Comparison of ENCODE assay signal across 1 cellular context in the genomic region with DNA sequence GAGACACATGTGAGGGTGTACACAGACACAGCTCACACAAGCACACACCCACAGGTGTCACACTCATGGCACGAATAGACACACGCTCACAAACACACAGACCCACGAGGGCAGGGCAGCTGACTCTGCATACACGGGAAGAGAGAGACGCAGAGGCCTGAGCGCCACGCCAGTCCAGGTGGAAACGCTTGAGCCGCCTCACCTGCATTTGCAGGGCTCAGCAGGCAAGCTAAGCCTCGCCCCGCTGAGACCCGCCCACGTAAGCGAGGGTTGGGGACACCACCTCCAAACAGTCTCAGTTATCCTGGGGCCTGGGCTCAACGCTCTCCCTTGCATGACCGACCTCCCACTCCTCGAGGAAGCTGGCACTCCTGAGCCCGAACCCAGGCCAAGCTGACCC.
TF ChIP-seq lines count a peak whose summit lies in the region.

No MANE protein-coding gene starts in this region.

TF ChIP-seq in GM23338, 12 proteins besides CTCF, POLR2A, EP300 and RAD21 (continued from another document):
- no peak for TF ChIP-seq EZH2 (IDR thresholded peaks at IDR 0.05; ENCODE audit: low read depth, unreplicated experiment)
- TF ChIP-seq JUNB (IDR thresholded peaks at IDR 0.05; ENCODE audit: unreplicated experiment): no peak
- TF ChIP-seq, protein P1, sequence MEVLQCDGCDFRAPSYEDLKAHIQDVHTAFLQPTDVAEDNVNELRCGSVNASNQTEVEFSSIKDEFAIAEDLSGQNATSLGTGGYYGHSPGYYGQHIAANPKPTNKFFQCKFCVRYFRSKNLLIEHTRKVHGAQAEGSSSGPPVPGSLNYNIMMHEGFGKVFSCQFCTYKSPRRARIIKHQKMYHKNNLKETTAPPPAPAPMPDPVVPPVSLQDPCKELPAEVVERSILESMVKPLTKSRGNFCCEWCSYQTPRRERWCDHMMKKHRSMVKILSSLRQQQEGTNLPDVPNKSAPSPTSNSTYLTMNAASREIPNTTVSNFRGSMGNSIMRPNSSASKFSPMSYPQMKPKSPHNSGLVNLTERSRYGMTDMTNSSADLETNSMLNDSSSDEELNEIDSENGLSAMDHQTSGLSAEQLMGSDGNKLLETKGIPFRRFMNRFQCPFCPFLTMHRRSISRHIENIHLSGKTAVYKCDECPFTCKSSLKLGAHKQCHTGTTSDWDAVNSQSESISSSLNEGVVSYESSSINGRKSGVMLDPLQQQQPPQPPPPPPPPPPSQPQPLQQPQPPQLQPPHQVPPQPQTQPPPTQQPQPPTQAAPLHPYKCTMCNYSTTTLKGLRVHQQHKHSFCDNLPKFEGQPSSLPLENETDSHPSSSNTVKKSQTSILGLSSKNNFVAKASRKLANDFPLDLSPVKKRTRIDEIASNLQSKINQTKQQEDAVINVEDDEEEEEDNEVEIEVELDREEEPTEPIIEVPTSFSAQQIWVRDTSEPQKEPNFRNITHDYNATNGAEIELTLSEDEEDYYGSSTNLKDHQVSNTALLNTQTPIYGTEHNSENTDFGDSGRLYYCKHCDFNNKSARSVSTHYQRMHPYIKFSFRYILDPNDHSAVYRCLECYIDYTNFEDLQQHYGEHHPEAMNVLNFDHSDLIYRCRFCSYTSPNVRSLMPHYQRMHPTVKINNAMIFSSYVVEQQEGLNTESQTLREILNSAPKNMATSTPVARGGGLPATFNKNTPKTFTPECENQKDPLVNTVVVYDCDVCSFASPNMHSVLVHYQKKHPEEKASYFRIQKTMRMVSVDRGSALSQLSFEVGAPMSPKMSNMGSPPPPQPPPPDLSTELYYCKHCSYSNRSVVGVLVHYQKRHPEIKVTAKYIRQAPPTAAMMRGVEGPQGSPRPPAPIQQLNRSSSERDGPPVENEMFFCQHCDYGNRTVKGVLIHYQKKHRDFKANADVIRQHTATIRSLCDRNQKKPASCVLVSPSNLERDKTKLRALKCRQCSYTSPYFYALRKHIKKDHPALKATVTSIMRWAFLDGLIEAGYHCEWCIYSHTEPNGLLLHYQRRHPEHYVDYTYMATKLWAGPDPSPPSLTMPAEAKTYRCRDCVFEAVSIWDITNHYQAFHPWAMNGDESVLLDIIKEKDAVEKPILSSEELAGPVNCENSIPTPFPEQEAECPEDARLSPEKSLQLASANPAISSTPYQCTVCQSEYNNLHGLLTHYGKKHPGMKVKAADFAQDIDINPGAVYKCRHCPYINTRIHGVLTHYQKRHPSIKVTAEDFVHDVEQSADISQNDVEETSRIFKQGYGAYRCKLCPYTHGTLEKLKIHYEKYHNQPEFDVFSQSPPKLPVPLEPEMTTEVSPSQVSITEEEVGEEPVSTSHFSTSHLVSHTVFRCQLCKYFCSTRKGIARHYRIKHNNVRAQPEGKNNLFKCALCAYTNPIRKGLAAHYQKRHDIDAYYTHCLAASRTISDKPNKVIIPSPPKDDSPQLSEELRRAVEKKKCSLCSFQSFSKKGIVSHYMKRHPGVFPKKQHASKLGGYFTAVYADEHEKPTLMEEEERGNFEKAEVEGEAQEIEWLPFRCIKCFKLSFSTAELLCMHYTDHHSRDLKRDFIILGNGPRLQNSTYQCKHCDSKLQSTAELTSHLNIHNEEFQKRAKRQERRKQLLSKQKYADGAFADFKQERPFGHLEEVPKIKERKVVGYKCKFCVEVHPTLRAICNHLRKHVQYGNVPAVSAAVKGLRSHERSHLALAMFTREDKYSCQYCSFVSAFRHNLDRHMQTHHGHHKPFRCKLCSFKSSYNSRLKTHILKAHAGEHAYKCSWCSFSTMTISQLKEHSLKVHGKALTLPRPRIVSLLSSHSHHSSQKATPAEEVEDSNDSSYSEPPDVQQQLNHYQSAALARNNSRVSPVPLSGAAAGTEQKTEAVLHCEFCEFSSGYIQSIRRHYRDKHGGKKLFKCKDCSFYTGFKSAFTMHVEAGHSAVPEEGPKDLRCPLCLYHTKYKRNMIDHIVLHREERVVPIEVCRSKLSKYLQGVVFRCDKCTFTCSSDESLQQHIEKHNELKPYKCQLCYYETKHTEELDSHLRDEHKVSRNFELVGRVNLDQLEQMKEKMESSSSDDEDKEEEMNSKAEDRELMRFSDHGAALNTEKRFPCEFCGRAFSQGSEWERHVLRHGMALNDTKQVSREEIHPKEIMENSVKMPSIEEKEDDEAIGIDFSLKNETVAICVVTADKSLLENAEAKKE (CRISPR knock-in tag; IDR thresholded peaks at IDR 0.05): no peak
- TF ChIP-seq CREB1 (CRISPR knock-in tag; IDR thresholded peaks at IDR 0.05; ENCODE audit: low read depth): no peak
- TF ChIP-seq ETS1 (IDR thresholded peaks at IDR 0.05): no peak
- no peak for TF ChIP-seq ZNF114 (CRISPR knock-in tag; IDR thresholded peaks at IDR 0.05)
- TF ChIP-seq ZNF331 (CRISPR knock-in tag; IDR thresholded peaks at IDR 0.05; ENCODE audit: low read depth): no peak
- TF ChIP-seq EZH2phosphoT487 (IDR thresholded peaks at IDR 0.05; ENCODE audit: unreplicated experiment): no peak
- TF ChIP-seq, protein P2, sequence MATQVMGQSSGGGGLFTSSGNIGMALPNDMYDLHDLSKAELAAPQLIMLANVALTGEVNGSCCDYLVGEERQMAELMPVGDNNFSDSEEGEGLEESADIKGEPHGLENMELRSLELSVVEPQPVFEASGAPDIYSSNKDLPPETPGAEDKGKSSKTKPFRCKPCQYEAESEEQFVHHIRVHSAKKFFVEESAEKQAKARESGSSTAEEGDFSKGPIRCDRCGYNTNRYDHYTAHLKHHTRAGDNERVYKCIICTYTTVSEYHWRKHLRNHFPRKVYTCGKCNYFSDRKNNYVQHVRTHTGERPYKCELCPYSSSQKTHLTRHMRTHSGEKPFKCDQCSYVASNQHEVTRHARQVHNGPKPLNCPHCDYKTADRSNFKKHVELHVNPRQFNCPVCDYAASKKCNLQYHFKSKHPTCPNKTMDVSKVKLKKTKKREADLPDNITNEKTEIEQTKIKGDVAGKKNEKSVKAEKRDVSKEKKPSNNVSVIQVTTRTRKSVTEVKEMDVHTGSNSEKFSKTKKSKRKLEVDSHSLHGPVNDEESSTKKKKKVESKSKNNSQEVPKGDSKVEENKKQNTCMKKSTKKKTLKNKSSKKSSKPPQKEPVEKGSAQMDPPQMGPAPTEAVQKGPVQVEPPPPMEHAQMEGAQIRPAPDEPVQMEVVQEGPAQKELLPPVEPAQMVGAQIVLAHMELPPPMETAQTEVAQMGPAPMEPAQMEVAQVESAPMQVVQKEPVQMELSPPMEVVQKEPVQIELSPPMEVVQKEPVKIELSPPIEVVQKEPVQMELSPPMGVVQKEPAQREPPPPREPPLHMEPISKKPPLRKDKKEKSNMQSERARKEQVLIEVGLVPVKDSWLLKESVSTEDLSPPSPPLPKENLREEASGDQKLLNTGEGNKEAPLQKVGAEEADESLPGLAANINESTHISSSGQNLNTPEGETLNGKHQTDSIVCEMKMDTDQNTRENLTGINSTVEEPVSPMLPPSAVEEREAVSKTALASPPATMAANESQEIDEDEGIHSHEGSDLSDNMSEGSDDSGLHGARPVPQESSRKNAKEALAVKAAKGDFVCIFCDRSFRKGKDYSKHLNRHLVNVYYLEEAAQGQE (IDR thresholded peaks at IDR 0.05; ENCODE audit: unreplicated experiment): no peak
- TF ChIP-seq POLR2AphosphoS5 (IDR thresholded peaks at IDR 0.05; ENCODE audit: low read depth): no peak
- TF ChIP-seq NANOG (IDR thresholded peaks at IDR 0.05; ENCODE audit: borderline replicate concordance): no peak
